Comparison of ENCODE assay signal across 31 cellular contexts in genomic region chr20:33164763-33165095, GRCh38. TPM values are rescaled to one million over a fixed set of nuclear protein-coding genes. Genes with fewer than 3 reads are reported as not detected.
"Had no signal": no experiment of that assay in that cellular context is flagged by ENCODE, and none has a peak within 500 bp of the region (broad histone marks: within the 10 kb centered on the region; RNA-seq: fewer than 3 reads in every experiment).

No MANE protein-coding gene starts in this region.

- DNase-seq: activated CD4-positive, alpha-beta memory T cell treated with anti-CD3 and anti-CD28 coated beads for 36 hours; activated CD4-positive, alpha-beta T cell treated with anti-CD3 and anti-CD28 coated beads for 36 hours; activated CD4-positive, alpha-beta T cell treated with anti-CD3 and anti-CD28 coated beads, Interleukin-2, amount 10 ng/mL, durations not matched to agents 24 days and 14 days; activated CD4-positive, CD25-positive, alpha-beta regulatory T cell; activated CD4-positive, CD25-positive, alpha-beta regulatory T cell treated with anti-CD3 and anti-CD28 coated beads, Interleukin-2, amount 50 U/mL, for 72 hours; activated CD8-positive, alpha-beta T cell treated with anti-CD3 and anti-CD28 coated beads, Interleukin-2, amount 10 ng/mL, durations not matched to agents 7 days and 5 days; activated effector memory CD4-positive, alpha-beta T cell treated with Interleukin-2 at 50 U/mL for 16 hours; activated gamma-delta T cell treated with Interleukin-2 at 50 U/mL for 16 hours; activated naive CD4-positive, alpha-beta T cell treated with anti-CD3 and anti-CD28 coated beads, Interleukin-2, amount 50 U/mL, for 16 hours; activated naive CD4-positive, alpha-beta T cell treated with Interleukin-2 at 50 U/mL for 16 hours; activated T-cell treated with anti-CD3 and anti-CD28 coated beads, Interleukin-2, amount 50 U/mL, for 4 hours; amniotic stem cell; anterior cingulate cortex; brain microvascular endothelial cell; cortex of kidney; dermis blood vessel endothelial cell; effector CD4-positive, alpha-beta T cell; effector memory CD8-positive, alpha-beta T cell; erythroblast; foreskin keratinocyte; gastrocnemius medialis; glutamatergic neuron; heart left ventricle; T1000 had no signal

- H3K4me3 ChIP-seq: esophagus muscularis mucosa, gastrocnemius medialis, heart left ventricle, hepatocyte had no signal

- H2AFZ ChIP-seq: hepatocyte had no signal

- H3K27me3 ChIP-seq: brain microvascular endothelial cell, foreskin keratinocyte, gastrocnemius medialis had no signal

- H3K4me2 ChIP-seq: hepatocyte had no signal

- ATAC-seq: activated CD4-positive, alpha-beta T cell treated with anti-CD3 and anti-CD28 coated beads for 36 hours; activated CD8-positive, alpha-beta T cell treated with anti-CD3 and anti-CD28 coated beads, Interleukin-2, amount 10 ng/mL, durations not matched to agents 7 days and 5 days; activated T-cell treated with anti-CD3 and anti-CD28 coated beads, Interleukin-2, amount 50 U/mL, for 4 hours; activated T-helper 17 cell treated with anti-CD3 and anti-CD28 coated beads, Interleukin-2, amount 50 U/mL, for 72 hours; effector memory CD8-positive, alpha-beta T cell; foreskin keratinocyte; gastrocnemius medialis; heart left ventricle had no signal

- H3K36me3 ChIP-seq: brain microvascular endothelial cell, esophagus muscularis mucosa, gastrocnemius medialis, heart left ventricle had no signal

- H3K79me2 ChIP-seq: hepatocyte had no signal

- H3K4me1 ChIP-seq: esophagus muscularis mucosa, foreskin keratinocyte, gastrocnemius medialis, heart left ventricle had no signal

- H3K27ac ChIP-seq: brain microvascular endothelial cell, esophagus muscularis mucosa, foreskin keratinocyte, gastrocnemius medialis, heart left ventricle, hepatocyte had no signal

RNA-seq across cellular contexts. Expression of gene BPIFA2, which starts 3.2 kb away (rescaled TPM):
- total RNA-seq: activated CD4-positive, alpha-beta memory T cell treated with anti-CD3 and anti-CD28 coated beads for 36 hours; activated CD4-positive, alpha-beta T cell treated with anti-CD3 and anti-CD28 coated beads for 36 hours; activated CD4-positive, alpha-beta T cell treated with anti-CD3 and anti-CD28 coated beads, Interleukin-2, amount 10 ng/mL, durations not matched to agents 24 days and 14 days; activated CD8-positive, alpha-beta memory T cell treated with anti-CD3 and anti-CD28 coated beads for 36 hours; activated CD8-positive, alpha-beta T cell treated with anti-CD3 and anti-CD28 coated beads, Interleukin-2, amount 10 ng/mL, durations not matched to agents 7 days and 5 days; activated T-cell treated with anti-CD3 and anti-CD28 coated beads, Interleukin-2, amount 50 U/mL, for 4 hours; activated T-helper 17 cell treated with anti-CD3 and anti-CD28 coated beads, Interleukin-2, amount 50 U/mL, for 72 hours; astrocyte; bronchial epithelial cell; chondrocyte; dermis blood vessel endothelial cell; foreskin keratinocyte; gastrocnemius medialis; heart left ventricle; hepatocyte had no signal

RNA-seq across cellular contexts. Expression of gene BPIFA3, which starts 52.4 kb away (rescaled TPM):
- total RNA-seq: activated CD4-positive, alpha-beta memory T cell treated with anti-CD3 and anti-CD28 coated beads for 36 hours; activated CD4-positive, alpha-beta T cell treated with anti-CD3 and anti-CD28 coated beads for 36 hours; activated CD4-positive, alpha-beta T cell treated with anti-CD3 and anti-CD28 coated beads, Interleukin-2, amount 10 ng/mL, durations not matched to agents 24 days and 14 days; activated CD8-positive, alpha-beta memory T cell treated with anti-CD3 and anti-CD28 coated beads for 36 hours; activated CD8-positive, alpha-beta T cell treated with anti-CD3 and anti-CD28 coated beads, Interleukin-2, amount 10 ng/mL, durations not matched to agents 7 days and 5 days; activated T-cell treated with anti-CD3 and anti-CD28 coated beads, Interleukin-2, amount 50 U/mL, for 4 hours; activated T-helper 17 cell treated with anti-CD3 and anti-CD28 coated beads, Interleukin-2, amount 50 U/mL, for 72 hours; astrocyte; bronchial epithelial cell; chondrocyte; dermis blood vessel endothelial cell; esophagus muscularis mucosa; foreskin keratinocyte; gastrocnemius medialis; heart left ventricle; hepatocyte had no signal
